26 cellular contexts compared by ENCODE assay signal in genomic region chr6:163189609-163190008, GRCh38.
"Had no signal": no experiment of that assay in that cellular context is flagged by ENCODE, and none has a peak within 500 bp of the region (broad histone marks: within the 10 kb centered on the region; RNA-seq: fewer than 3 reads in every experiment).

No MANE protein-coding gene starts in this region.

- H3K36me3 ChIP-seq: ascending aorta, brain microvascular endothelial cell, transverse colon, WERI-Rb-1 had no signal

- H3K9me3 ChIP-seq: ascending aorta, mucosa of descending colon, psoas muscle, transverse colon had no signal

- ATAC-seq: activated CD8-positive, alpha-beta memory T cell treated with anti-CD3 and anti-CD28 coated beads, Interleukin-2, amount 10 ng/mL, durations not matched to agents 7 days and 5 days; activated CD8-positive, alpha-beta T cell treated with anti-CD3 and anti-CD28 coated beads for 36 hours; activated naive CD8-positive, alpha-beta T cell treated with anti-CD3 and anti-CD28 coated beads, Interleukin-2, amount 50 U/mL, for 24 hours; mucosa of descending colon; psoas muscle; right cardiac atrium; SK-N-SH treated with all-trans-retinoic acid at 6 μM for 48 hours; T-cell had no signal

- H3K27me3 ChIP-seq: ascending aorta, brain microvascular endothelial cell, transverse colon had no signal

- H3K27ac ChIP-seq: ascending aorta, brain microvascular endothelial cell, psoas muscle, transverse colon, WERI-Rb-1 had no signal

- H3K4me1 ChIP-seq: ascending aorta, transverse colon had no signal

- H3K4me3 ChIP-seq: ascending aorta, mucosa of descending colon, psoas muscle, transverse colon had no signal

- DNase-seq: activated CD4-positive, alpha-beta T cell treated with anti-CD3 and anti-CD28 coated beads, Interleukin-2, amount 10 ng/mL, durations not matched to agents 7 days and 5 days; activated CD4-positive, CD25-positive, alpha-beta regulatory T cell treated with anti-CD3 and anti-CD28 coated beads, Interleukin-2, amount 50 U/mL, for 72 hours; activated CD8-positive, alpha-beta memory T cell treated with anti-CD3 and anti-CD28 coated beads, Interleukin-2, amount 10 ng/mL, durations not matched to agents 7 days and 5 days; activated CD8-positive, alpha-beta T cell treated with anti-CD3 and anti-CD28 coated beads for 36 hours; activated effector memory CD4-positive, alpha-beta T cell treated with anti-CD3 and anti-CD28 coated beads, Interleukin-2, amount 50 U/mL, for 16 hours; activated naive CD4-positive, alpha-beta T cell treated with anti-CD3 and anti-CD28 coated beads, Interleukin-2, amount 50 U/mL, for 16 hours; activated naive CD8-positive, alpha-beta T cell treated with anti-CD3 and anti-CD28 coated beads, Interleukin-2, amount 50 U/mL, for 24 hours; activated T-cell treated with anti-CD3 and anti-CD28 coated beads for 4 hours; brain microvascular endothelial cell; central memory CD4-positive, alpha-beta T cell; endodermal cell; immature natural killer cell; kidney glomerular epithelial cell; mucosa of descending colon; psoas muscle; stimulated activated CD4-positive, alpha-beta T cell treated with anti-CD3 and anti-CD28 coated beads, Interleukin-4, amount 100 ng/mL, for 24 hours; stimulated activated naive CD4-positive, alpha-beta T cell treated with Interleukin-2 at 50 U/mL for 16 hours; T-cell; transverse colon; WERI-Rb-1 had no signal

- FAIRE-seq: colon, TTC549, urothelium cell line had no signal
